In genomic region chr1:24856787-24857527, GRCh38 we compare ENCODE assay signal across 22 cellular contexts.
A peak's percentile ranks its signal among the peaks of the same experiment; 100 is the strongest.
DNase-seq lines count a peak whose midpoint lies in the region; ATAC-seq and TF ChIP-seq lines count a peak whose summit lies in the region.
"Had no signal": no experiment of that assay in that cellular context is flagged by ENCODE, and none has a peak within 500 bp of the region (broad histone marks: within the 10 kb centered on the region; RNA-seq: fewer than 3 reads in every experiment).

No MANE protein-coding gene starts in this region.

- H3K27me3 Mint-ChIP-seq in activated naive CD4-positive, alpha-beta T cell treated with anti-CD3 and anti-CD28 coated beads, Interleukin-2, amount 50 U/mL, for 24 hours = no peaks in the 10 kb centered on the region
- H3K27me3 Mint-ChIP-seq in natural killer cell treated with Interleukin-12 subunit alpha and Interleukin-12 subunit beta and Interleukin-15 and Interleukin-18, amount 100 ng/mL, for 72 hours = no peaks in the 10 kb centered on the region
- H3K27me3 Mint-ChIP-seq: B cell had no signal

- in situ Hi-C loops in G401 (cut with HindIII; ENCODE audit: low sequenced_read_pairs) = no loop called here

- H3K4me2 ChIP-seq in hepatocyte = peak overlapping the region; percentile 16
- H3K4me2 ChIP-seq: A549 had no signal

- no peaks in the 10 kb centered on the region for H3K9me3 Mint-ChIP-seq in activated naive CD4-positive, alpha-beta T cell treated with anti-CD3 and anti-CD28 coated beads, Interleukin-2, amount 50 U/mL, for 24 hours
- no peaks in the 10 kb centered on the region for H3K9me3 Mint-ChIP-seq in natural killer cell treated with Interleukin-12 subunit alpha and Interleukin-12 subunit beta and Interleukin-15 and Interleukin-18, amount 100 ng/mL, for 72 hours

- no peaks in the 10 kb centered on the region for H3K36me3 ChIP-seq in hepatocyte (replicated peaks; ENCODE audit: insufficient read depth, low read depth)
- H3K36me3 ChIP-seq: SJSA1 had no signal

- no peaks in the 10 kb centered on the region for H3K9me2 ChIP-seq in hepatocyte (replicated peaks; ENCODE audit: insufficient read depth)

- no peaks in the 10 kb centered on the region for H4K20me1 ChIP-seq in hepatocyte (ENCODE audit: insufficient read depth, poor library complexity, severe bottlenecking)

- 87% methylated on average over 17 of the region's 17 CpGs for WGBS in hepatocyte (ENCODE audit: low lambda C conversion rate, missing lambda C conversion rate)

- H3K4me1 Mint-ChIP-seq in activated naive CD4-positive, alpha-beta T cell treated with anti-CD3 and anti-CD28 coated beads, Interleukin-2, amount 50 U/mL, for 24 hours = no peaks in the 10 kb centered on the region
- peaks cover 49 to 55% of the 10 kb centered on the region in 2 donors for H3K4me1 Mint-ChIP-seq in natural killer cell treated with Interleukin-12 subunit alpha and Interleukin-12 subunit beta and Interleukin-15 and Interleukin-18, amount 100 ng/mL, for 72 hours (ENCODE audit: low read depth in 2 of 2)
- H3K4me1 Mint-ChIP-seq: B cell had no signal

- no peak overlapping the region for H3K27ac Mint-ChIP-seq in activated naive CD4-positive, alpha-beta T cell treated with anti-CD3 and anti-CD28 coated beads, Interleukin-2, amount 50 U/mL, for 24 hours
- peak overlapping the region; percentile 61 to 78 for H3K27ac Mint-ChIP-seq in natural killer cell treated with Interleukin-12 subunit alpha and Interleukin-12 subunit beta and Interleukin-15 and Interleukin-18, amount 100 ng/mL, for 72 hours
- H3K27ac Mint-ChIP-seq: B cell had no signal

- H3K4me1 ChIP-seq in hepatocyte (ENCODE audit: insufficient read depth) = no peaks in the 10 kb centered on the region
- H3K4me1 ChIP-seq: SJSA1 had no signal

- H3K4me3 ChIP-seq in hepatocyte = no peak overlapping the region
- H3K4me3 ChIP-seq: A549, SJSA1 had no signal

- no peaks in the 10 kb centered on the region for H3K79me2 ChIP-seq in hepatocyte

- no peak overlapping the region for H2AFZ ChIP-seq in hepatocyte

- no peak for DNase-seq in activated naive CD4-positive, alpha-beta T cell treated with anti-CD3 and anti-CD28 coated beads, Interleukin-2, amount 50 U/mL, for 16 hours
- DNase-seq in hepatocyte (ENCODE audit: low spot score) (no peak), ureter (ENCODE audit: low spot score) (peak; percentile 28), G401 (ENCODE audit: low spot score) (no peak), caudate nucleus (lab: John Stamatoyannopoulos, UW) (no peak)
- no peak for DNase-seq in natural killer cell treated with Interleukin-12 subunit alpha and Interleukin-12 subunit beta and Interleukin-15 and Interleukin-18, amount 100 ng/mL, for 72 hours (ENCODE audit: low spot score)
- no peak for DNase-seq in stimulated activated CD4-positive, alpha-beta T cell treated with anti-CD3 and anti-CD28 coated beads, Interleukin-12 subunit alpha, Interleukin-12 subunit beta, amount 100 ng/mL, for 4 hours
- DNase-seq: Calu3, DND-41, NCI-H1048, NCI-H1417, NCI-H1694, NCI-H2081, NCI-H2227 treated with DMSO at 0.1 percent for 48 hours, NCI-H69, Right ventricle myocardium superior, RPMI8226 had no signal

- no peak for TF ChIP-seq CTCF in hepatocyte (IDR thresholded peaks at IDR 0.05; ENCODE audit: poor library complexity)

- H3K27me3 ChIP-seq in hepatocyte = no peaks in the 10 kb centered on the region
- H3K27me3 ChIP-seq: SJSA1 had no signal

- no peaks in the 10 kb centered on the region for H3K36me3 Mint-ChIP-seq in activated naive CD4-positive, alpha-beta T cell treated with anti-CD3 and anti-CD28 coated beads, Interleukin-2, amount 50 U/mL, for 24 hours
- no peaks in the 10 kb centered on the region for H3K36me3 Mint-ChIP-seq in natural killer cell treated with Interleukin-12 subunit alpha and Interleukin-12 subunit beta and Interleukin-15 and Interleukin-18, amount 100 ng/mL, for 72 hours

- ATAC-seq in natural killer cell treated with Interleukin-12 subunit alpha and Interleukin-12 subunit beta and Interleukin-15 and Interleukin-18, amount 100 ng/mL, for 72 hours = peak; percentile 77 to 79

- no peak overlapping the region for H3K27ac ChIP-seq in hepatocyte
- no peak overlapping the region for H3K27ac ChIP-seq in caudate nucleus (ENCODE audit: low read depth, low read length)
- H3K27ac ChIP-seq: A549, C4-2B, SJSA1 had no signal

- H3K4me3 Mint-ChIP-seq in activated naive CD4-positive, alpha-beta T cell treated with anti-CD3 and anti-CD28 coated beads, Interleukin-2, amount 50 U/mL, for 24 hours = peak overlapping the region; percentile 49
- H3K4me3 Mint-ChIP-seq in natural killer cell treated with Interleukin-12 subunit alpha and Interleukin-12 subunit beta and Interleukin-15 and Interleukin-18, amount 100 ng/mL, for 72 hours = peak overlapping the region; percentile 74
- H3K4me3 Mint-ChIP-seq: B cell had no signal

- H3K9me3 ChIP-seq in hepatocyte (ENCODE audit: low read depth) = no peaks in the 10 kb centered on the region
- H3K9me3 ChIP-seq: A549, SJSA1 had no signal
